Comparison of ENCODE assay signal across 8 cellular contexts in the genomic region with DNA sequence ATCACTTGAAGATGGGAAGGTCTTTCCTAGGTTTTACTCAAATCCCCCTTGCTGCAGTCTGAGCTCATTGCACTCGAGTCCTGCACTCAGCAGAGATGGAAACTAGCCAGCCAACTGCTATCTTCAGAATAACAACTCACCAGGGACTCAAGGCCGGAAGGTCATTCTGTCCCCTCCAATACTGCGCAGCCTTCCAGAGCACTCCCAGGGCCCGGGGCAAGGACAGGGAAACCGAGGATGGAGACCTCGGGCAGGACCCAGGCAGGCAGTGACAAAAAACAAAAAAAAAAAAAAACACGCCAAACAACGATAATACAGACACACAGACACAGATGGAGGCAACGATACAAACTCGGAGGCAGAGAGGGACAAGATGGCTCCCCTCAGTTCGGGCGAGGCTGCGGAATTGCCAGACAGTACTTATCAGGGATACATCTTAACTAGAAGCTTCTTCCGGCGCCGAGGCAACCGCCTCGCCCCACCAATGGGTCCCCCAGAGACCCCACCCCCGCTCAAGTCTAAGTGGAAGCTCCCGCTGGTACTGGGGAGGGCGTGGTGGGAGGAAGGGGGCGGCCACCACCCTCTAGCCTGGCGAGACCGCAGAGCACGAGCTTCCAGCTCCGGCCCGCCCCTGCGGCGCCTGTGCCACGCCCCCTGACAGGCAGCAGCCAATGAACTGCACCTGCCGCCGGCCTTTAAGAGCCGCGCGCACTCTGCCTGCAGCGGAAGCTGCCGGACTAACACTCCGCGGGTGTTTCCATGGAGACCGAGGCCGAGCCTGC. TPM values are rescaled to one million over a fixed set of nuclear protein-coding genes. Genes with fewer than 3 reads are reported as not detected.
A peak's percentile ranks its signal among the peaks of the same experiment; 100 is the strongest.
DNase-seq lines count a peak whose midpoint lies in the region; ATAC-seq and TF ChIP-seq lines count a peak whose summit lies in the region.

No MANE protein-coding gene starts in this region.

- peak overlapping the region; percentile 87 for H3K27ac Mint-ChIP-seq in Caco-2 (ENCODE audit: unreplicated experiment)

- no peaks in the 10 kb centered on the region for H3K79me1 ChIP-seq in mesendoderm (ENCODE audit: low read length)

- peak overlapping the region; percentile 75 for H3K9ac ChIP-seq in endocrine pancreas (ENCODE audit: control insufficient read depth, insufficient read depth, low read length)
- peak overlapping the region; percentile 71 for H3K9ac ChIP-seq in mesendoderm (ENCODE audit: low read length)

- H3K56ac ChIP-seq in mesendoderm (ENCODE audit: low read length) = peak overlapping the region; percentile 70

- DNase-seq in Caco-2 (peak; percentile 98), HT1080 (ENCODE audit: low read depth) (peak; percentile 99), NOMO-1 (lab: John Stamatoyannopoulos, UW; ENCODE audit: unreplicated experiment in 2 of 2) (peak; percentile 98 to 99), mesendoderm (peak; percentile 100)
- DNase-seq in activated CD8-positive, alpha-beta memory T cell treated with anti-CD3 and anti-CD28 coated beads for 48 hours (ENCODE audit: low read depth in 2 of 3, low spot score in 2 of 3) = peak; percentile 84 to 95 (median 88)
- peak; percentile 93 for DNase-seq in stimulated activated CD8-positive, alpha-beta memory T cell treated with anti-CD3 and anti-CD28 coated beads, Interleukin-12 subunit alpha, Interleukin-12 subunit beta, amount 100 ng/mL, for 4 hours (ENCODE audit: low read depth)

- H3K9me3 Mint-ChIP-seq in Caco-2 (ENCODE audit: unreplicated experiment) = no peaks in the 10 kb centered on the region

- H3K4me1 Mint-ChIP-seq in Caco-2 (ENCODE audit: low read depth, unreplicated experiment) = peaks cover 18% of the 10 kb centered on the region

- H3K4me3 ChIP-seq in Caco-2 (ENCODE audit: low read depth, low read length) = peak overlapping the region; percentile 52
- H3K4me3 ChIP-seq in endocrine pancreas (ENCODE audit: control insufficient read depth, insufficient read depth, low read length) = peak overlapping the region; percentile 67
- H3K4me3 ChIP-seq in mesendoderm (ENCODE audit: low read length) = peak overlapping the region; percentile 6

- H3K27me3 Mint-ChIP-seq in Caco-2 (ENCODE audit: insufficient read depth, unreplicated experiment) = peaks cover 5% of the 10 kb centered on the region

- CTCF ChIA-PET in Caco-2 (lab: Charles Lee) = interaction anchor here (0.7 to 3.1 kb wide), 7 partner anchors 17 to 258 kb away, joined by 3 to 18 read pairs (median 4); partner anchors contain the start of genes PDIA3 and TP53BP1

- peak in 1 of 2 experiments; percentile 5 for TF ChIP-seq CTCF in Caco-2 (IDR thresholded peaks at IDR 0.05; ENCODE audit: insufficient read depth in 1 of 2, low read depth in 1 of 2, low read length in 1 of 2, severe bottlenecking in 1 of 2, unreplicated experiment in 1 of 2)

- no peak overlapping the region for H4K5ac ChIP-seq in mesendoderm (ENCODE audit: low read length)

- H3K36me3 Mint-ChIP-seq in Caco-2 (ENCODE audit: insufficient read depth, unreplicated experiment) = peaks cover 20% of the 10 kb centered on the region

- peak; percentile 94 for ATAC-seq in GM21367 (IDR thresholded peaks at IDR 0.05; ENCODE audit: unreplicated experiment)

- no peaks in the 10 kb centered on the region for H3K79me2 ChIP-seq in mesendoderm (ENCODE audit: control insufficient read depth, insufficient read depth, low read length)

- H3K18ac ChIP-seq in mesendoderm (ENCODE audit: low read length) = peak overlapping the region; percentile 35

- no CpG with 5 or more reads among the region's 41 CpGs for WGBS in mesendoderm (ENCODE audit: extremely low coverage, insufficient coverage, low lambda C conversion rate)

- H2BK5ac ChIP-seq in mesendoderm (ENCODE audit: low read length) = peak overlapping the region; percentile 48

- H3K27ac ChIP-seq in mesendoderm (ENCODE audit: low read depth, low read length) = peak overlapping the region; percentile 65

- H2BK15ac ChIP-seq in mesendoderm (replicated peaks; ENCODE audit: low read depth) = no peak overlapping the region

- H3K27me3 ChIP-seq in Caco-2 (replicated peaks; ENCODE audit: control insufficient read depth, insufficient read depth, low read length) (no peaks in the 10 kb centered on the region; the same call in 1 of the 2 replicates), endocrine pancreas (ENCODE audit: control insufficient read depth, insufficient read depth, low read length) (no peaks in the 10 kb centered on the region), mesendoderm (ENCODE audit: insufficient read depth, low read length, poor library complexity) (no peaks in the 10 kb centered on the region)

- H3K4me3 Mint-ChIP-seq in Caco-2 (ENCODE audit: unreplicated experiment) = peak overlapping the region; percentile 99

- H3K9me3 ChIP-seq in Caco-2 (no peaks in the 10 kb centered on the region), endocrine pancreas (ENCODE audit: control insufficient read depth, low read length) (no peaks in the 10 kb centered on the region)

- H2BK120ac ChIP-seq in mesendoderm (ENCODE audit: low read depth, low read length) = no peak overlapping the region

- intact Hi-C loops in Caco-2 (cut with micrococcal nuclease; ENCODE audit: unreplicated experiment) = loop anchor here (1.0 kb wide), 1 partner anchor 69 kb away; no protein-coding TSS in a partner anchor

- H3K4ac ChIP-seq in mesendoderm (ENCODE audit: low read depth, low read length) = peak overlapping the region; percentile 1

- peak overlapping the region; percentile 76 for H3K4me2 ChIP-seq in mesendoderm (ENCODE audit: low read length)

- H3K36me3 ChIP-seq in Caco-2 (ENCODE audit: control insufficient read depth, insufficient read depth, low read length) (no peaks in the 10 kb centered on the region), endocrine pancreas (ENCODE audit: control insufficient read depth, insufficient read depth, low read length) (no peaks in the 10 kb centered on the region), mesendoderm (ENCODE audit: control insufficient read depth, insufficient read depth, low read length) (no peaks in the 10 kb centered on the region)

- H3K4me1 ChIP-seq in Caco-2 (peaks cover 5% of the 10 kb centered on the region; the same call in 1 of the 2 replicates), endocrine pancreas (ENCODE audit: control insufficient read depth, insufficient read depth, low read length) (peaks cover 5% of the 10 kb centered on the region), mesendoderm (ENCODE audit: control insufficient read depth, low read depth, low read length) (peaks cover 7% of the 10 kb centered on the region)

- BruUV-seq in Caco-2 (replicated peaks; lab: Mats Ljungman, UMichigan) = TSS peak; percentile 72

- H3K23ac ChIP-seq in mesendoderm (ENCODE audit: low read length) = no peak overlapping the region

- H4K8ac ChIP-seq in mesendoderm (ENCODE audit: low read depth, low read length) = no peak overlapping the region

- no peak overlapping the region for H2AK5ac ChIP-seq in mesendoderm (ENCODE audit: low read length)

- POLR2A ChIA-PET in Caco-2 (lab: Charles Lee) = interaction anchor here (0.6 to 2.8 kb wide), 3 partner anchors 17 to 235 kb away, joined by 3 to 14 read pairs (median 3); partner anchors contain the start of gene TP53BP1

RNA-seq across cellular contexts. Expression of gene MAP1A, which starts 7.0 kb away (rescaled TPM):
- 0.84 and 0.88 TPM in 2 replicates for total RNA-seq in Caco-2 (2022)
- total RNA-seq in HT1080 (2014; rRNA removed; shearing (Covaris generic)) = 1.4 and 1.7 TPM in 2 replicates
- 0.15 and 0.27 TPM in 2 replicates for polyA plus RNA-seq in HT1080 (2015; cell fraction: cytosol; rRNA removed)
- polyA plus RNA-seq in HT1080 (2015; cell fraction: nucleus; rRNA removed) = 0.72 and 0.76 TPM in 2 replicates
- polyA plus RNA-seq in mesendoderm (2013, experiment 1 of 2) = 0.79 TPM
- polyA plus RNA-seq in mesendoderm (2013, experiment 2 of 2) = 0.77 TPM

RNA-seq across cellular contexts. Expression of gene TP53BP1, which starts 17.5 kb away (rescaled TPM):
- total RNA-seq in Caco-2 (2022) = 39.8 and 46.8 TPM in 2 replicates
- 23.1 and 23.4 TPM in 2 replicates for total RNA-seq in HT1080 (2014; rRNA removed; shearing (Covaris generic))
- polyA plus RNA-seq in HT1080 (2015; cell fraction: cytosol; rRNA removed) = 12.6 and 16.1 TPM in 2 replicates
- 60.4 and 66.4 TPM in 2 replicates for polyA plus RNA-seq in HT1080 (2015; cell fraction: nucleus; rRNA removed)
- polyA plus RNA-seq in mesendoderm (2013, experiment 1 of 2) = 19.0 TPM
- polyA plus RNA-seq in mesendoderm (2013, experiment 2 of 2) = 19.4 TPM

Comparison
In these comparisons a context has a peak if more than half of its experiments do, and no peak if none do; other contexts are left out.
1. Peak in every context shown above with its lines: DNase-seq, ATAC-seq, H3K4me3 ChIP-seq and H3K27ac ChIP-seq.
2. H3K4me3 ChIP-seq: peak in every context shown above with its lines; median percentile 67 in endocrine pancreas; 52 in Caco-2; 6 in mesendoderm.